ENCODE assay signal across 13 cellular contexts in genomic region chr6:12339808-12340487, GRCh38.
"Had no signal": no experiment of that assay in that cellular context is flagged by ENCODE, and none has a peak within 500 bp of the region (broad histone marks: within the 10 kb centered on the region; RNA-seq: fewer than 3 reads in every experiment).

No MANE protein-coding gene starts in this region.

- H3K9me3 ChIP-seq: breast epithelium, thoracic aorta had no signal

- H3K27ac ChIP-seq: breast epithelium, epithelial cell of prostate, parathyroid adenoma, thoracic aorta had no signal

- H3K36me3 ChIP-seq: breast epithelium, thoracic aorta had no signal

- H3K27me3 ChIP-seq: breast epithelium had no signal

- H3K4me1 ChIP-seq: breast epithelium, parathyroid adenoma had no signal

- DNase-seq: activated CD4-positive, CD25-positive, alpha-beta regulatory T cell treated with anti-CD3 and anti-CD28 coated beads, Interleukin-2, amount 50 U/mL, for 72 hours; activated naive CD4-positive, alpha-beta T cell treated with anti-CD3 and anti-CD28 coated beads for 36 hours; activated naive CD8-positive, alpha-beta T cell treated with anti-CD3 and anti-CD28 coated beads, Interleukin-2, amount 50 U/mL, for 24 hours; aorta; dermis blood vessel endothelial cell; foreskin melanocyte; kidney glomerular epithelial cell; naive B cell had no signal

- H3K4me3 ChIP-seq: breast epithelium, thoracic aorta had no signal

- ATAC-seq: activated naive CD8-positive, alpha-beta T cell treated with anti-CD3 and anti-CD28 coated beads, Interleukin-2, amount 50 U/mL, for 24 hours; stimulated activated effector memory CD8-positive, alpha-beta T cell treated with anti-CD3 and anti-CD28 coated beads, Interleukin-12 subunit alpha, Interleukin-12 subunit beta, amount 100 ng/mL, for 72 hours had no signal
